In genomic region chr9:134418354-134418753, GRCh38 we compare ENCODE assay signal across 24 cellular contexts.
"Had no signal": no experiment of that assay in that cellular context is flagged by ENCODE, and none has a peak within 500 bp of the region (broad histone marks: within the 10 kb centered on the region; RNA-seq: fewer than 3 reads in every experiment).

No MANE protein-coding gene starts in this region.

- H3K36me3 Mint-ChIP-seq: activated naive CD4-positive, alpha-beta T cell treated with anti-CD3 and anti-CD28 coated beads, Interleukin-2, amount 50 U/mL, for 72 hours; natural killer cell had no signal

- H3K4me1 ChIP-seq: SJCRH30 had no signal

- H3K4me1 Mint-ChIP-seq: WTC11 had no signal

- H3K27ac ChIP-seq: body of pancreas, left lung, SJCRH30, tibial artery had no signal

- ATAC-seq: activated CD8-positive, alpha-beta T cell treated with anti-CD3 and anti-CD28 coated beads for 36 hours; activated naive CD4-positive, alpha-beta T cell treated with anti-CD3 and anti-CD28 coated beads, Interleukin-2, amount 50 U/mL, for 72 hours; activated T-cell treated with anti-CD3 and anti-CD28 coated beads, Interleukin-2, amount 50 U/mL, for 72 hours; body of pancreas; left lung; natural killer cell; sciatic nerve; stimulated activated effector memory CD8-positive, alpha-beta T cell treated with anti-CD3 and anti-CD28 coated beads, Interleukin-12 subunit alpha, Interleukin-12 subunit beta, amount 100 ng/mL, for 72 hours; WTC11 had no signal

- H3K27me3 ChIP-seq: body of pancreas, left lung, SJCRH30, tibial artery had no signal

- H3K4me3 Mint-ChIP-seq: activated CD8-positive, alpha-beta T cell treated with anti-CD3 and anti-CD28 coated beads for 36 hours; activated T-cell treated with anti-CD3 and anti-CD28 coated beads, Interleukin-2, amount 50 U/mL, for 72 hours; central memory CD8-positive, alpha-beta T cell; natural killer cell; stimulated activated effector memory CD8-positive, alpha-beta T cell treated with anti-CD3 and anti-CD28 coated beads, Interleukin-12 subunit alpha, Interleukin-12 subunit beta, amount 100 ng/mL, for 72 hours; WTC11 had no signal

- H3K27me3 Mint-ChIP-seq: activated CD8-positive, alpha-beta T cell treated with anti-CD3 and anti-CD28 coated beads for 36 hours; central memory CD8-positive, alpha-beta T cell had no signal

- H3K27ac Mint-ChIP-seq: activated CD8-positive, alpha-beta T cell treated with anti-CD3 and anti-CD28 coated beads for 36 hours; activated naive CD4-positive, alpha-beta T cell treated with anti-CD3 and anti-CD28 coated beads, Interleukin-2, amount 50 U/mL, for 72 hours; activated T-cell treated with anti-CD3 and anti-CD28 coated beads, Interleukin-2, amount 50 U/mL, for 72 hours; natural killer cell; stimulated activated effector memory CD8-positive, alpha-beta T cell treated with anti-CD3 and anti-CD28 coated beads, Interleukin-12 subunit alpha, Interleukin-12 subunit beta, amount 100 ng/mL, for 72 hours; WTC11 had no signal

- H3K9me3 ChIP-seq: body of pancreas, left lung, prostate gland, SJCRH30, tibial artery had no signal

- H3K9me3 Mint-ChIP-seq: activated CD8-positive, alpha-beta T cell treated with anti-CD3 and anti-CD28 coated beads for 36 hours; activated naive CD4-positive, alpha-beta T cell treated with anti-CD3 and anti-CD28 coated beads, Interleukin-2, amount 50 U/mL, for 72 hours; activated T-cell treated with anti-CD3 and anti-CD28 coated beads, Interleukin-2, amount 50 U/mL, for 72 hours; central memory CD8-positive, alpha-beta T cell; natural killer cell; stimulated activated effector memory CD8-positive, alpha-beta T cell treated with anti-CD3 and anti-CD28 coated beads, Interleukin-12 subunit alpha, Interleukin-12 subunit beta, amount 100 ng/mL, for 72 hours; WTC11 had no signal

- DNase-seq: activated CD4-positive, alpha-beta T cell treated with anti-CD3 and anti-CD28 coated beads for 4 hours; activated CD8-positive, alpha-beta memory T cell treated with anti-CD3 and anti-CD28 coated beads, Interleukin-2, amount 50 U/mL, for 4 hours; activated CD8-positive, alpha-beta T cell treated with anti-CD3 and anti-CD28 coated beads for 36 hours; activated gamma-delta T cell; activated T-cell treated with anti-CD3 and anti-CD28 coated beads, Interleukin-2, amount 50 U/mL, for 72 hours; amniotic stem cell; body of pancreas; cortex of kidney; effector memory CD4-positive, alpha-beta T cell; foreskin melanocyte; left lung; mesenchymal stem cell; natural killer cell; occipital lobe; SJCRH30; stimulated activated CD4-positive, alpha-beta T cell treated with anti-CD3 and anti-CD28 coated beads, Interleukin-2, amount 100 ng/mL, for 24 hours; T-helper 2 cell; tibial artery had no signal

- H3K4me3 ChIP-seq: body of pancreas, left lung, prostate gland, SJCRH30, tibial artery had no signal
